In the genomic region with DNA sequence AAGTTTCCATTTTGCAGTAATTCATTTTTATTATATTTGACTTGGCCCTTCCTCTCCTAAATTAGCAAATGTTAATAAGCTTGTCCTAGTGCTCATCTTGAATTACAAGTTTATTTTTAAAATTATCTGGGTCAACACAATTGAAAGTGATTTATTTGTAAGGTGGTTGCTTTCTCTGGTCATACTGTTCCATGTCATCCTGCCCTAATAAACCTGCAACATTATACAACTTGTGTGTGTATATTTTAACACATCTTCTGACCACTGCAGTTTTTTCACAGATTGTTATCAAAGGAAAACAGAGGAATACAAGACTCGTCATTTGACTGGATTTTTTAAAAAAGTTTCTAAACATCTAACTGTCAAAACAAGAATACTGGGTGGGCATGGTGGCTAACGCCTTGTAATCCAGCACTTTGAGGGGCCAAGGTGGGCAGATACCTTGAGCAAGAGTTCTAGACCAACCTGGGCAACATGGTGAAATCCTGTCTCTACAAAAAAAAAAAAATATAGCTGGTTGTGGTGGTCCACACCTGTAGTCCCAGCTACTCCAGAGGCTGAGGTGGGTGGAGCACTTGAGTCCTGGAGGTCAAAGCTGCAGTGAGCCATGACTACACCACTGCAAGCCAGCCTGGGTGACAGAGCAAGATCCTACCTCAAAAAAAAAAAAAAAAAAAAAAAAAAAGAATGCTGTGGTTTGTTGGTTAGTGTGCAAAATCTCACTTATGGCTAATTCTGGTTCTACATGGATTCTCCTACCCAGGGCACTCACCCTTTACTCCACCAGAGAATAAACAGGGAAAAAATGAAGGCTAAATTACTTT, we compare ENCODE assay signal across 1 cellular context.
TF ChIP-seq lines count a peak whose summit lies in the region.

No MANE protein-coding gene starts in this region.

TF ChIP-seq in K562, 482 proteins besides CTCF, POLR2A, EP300 and RAD21:
- TF ChIP-seq ZNF384 (IDR thresholded peaks at IDR 0.05; ENCODE audit: low read depth, low read length) (peak; percentile 75), ZNF561 (CRISPR knock-in tag; conservative IDR thresholded peaks at IDR 0.05) (no peak)
TF ChIP-seq in K562: peak in this region for 1.
